ENCODE assay signal across 9 cellular contexts in genomic region chr14:74921987-74922751, GRCh38. TPM values are rescaled to one million over a fixed set of nuclear protein-coding genes. Genes with fewer than 3 reads are reported as not detected.
DNase-seq lines count a peak whose midpoint lies in the region; ATAC-seq lines count a peak whose summit lies in the region.
"Had no signal": no experiment of that assay in that cellular context is flagged by ENCODE, and none has a peak within 500 bp of the region (broad histone marks: within the 10 kb centered on the region; RNA-seq: fewer than 3 reads in every experiment).

No MANE protein-coding gene starts in this region.

- peak overlapping the region; percentile 94 for H3K4me2 ChIP-seq in BLaER1

- peaks cover 1% of the 10 kb centered on the region for H3K36me3 Mint-ChIP-seq in IgD-negative memory B cell
- H3K36me3 Mint-ChIP-seq in naive thymus-derived CD4-positive, alpha-beta T cell: no peaks in the 10 kb centered on the region

- H3K27ac Mint-ChIP-seq in IgD-negative memory B cell: peak overlapping the region in 2 of 3 donors; percentile 31 to 50
- peak overlapping the region in 7 of 9 donors; percentile 42 to 78 (median 62) for H3K27ac Mint-ChIP-seq in naive thymus-derived CD4-positive, alpha-beta T cell

- H3K36me3 ChIP-seq in BLaER1: peaks cover 19% of the 10 kb centered on the region
- H3K36me3 ChIP-seq in naive thymus-derived CD4-positive, alpha-beta T cell (ENCODE audit: control insufficient read depth in 2 of 3, insufficient read depth in 3 of 3, low read length in 3 of 3): no peaks in the 10 kb centered on the region

- peak overlapping the region; percentile 52 to 85 (median 72) for H3K4me3 Mint-ChIP-seq in IgD-negative memory B cell
- H3K4me3 Mint-ChIP-seq in naive thymus-derived CD4-positive, alpha-beta T cell: peak overlapping the region; percentile 32 to 86 (median 65)

- H3K27me3 ChIP-seq in BLaER1: no peaks in the 10 kb centered on the region
- H3K27me3 ChIP-seq in naive thymus-derived CD4-positive, alpha-beta T cell (ENCODE audit: control insufficient read depth in 2 of 2, insufficient read depth in 2 of 2, low read length in 2 of 2): no peaks in the 10 kb centered on the region

- CTCF ChIA-PET in naive thymus-derived CD4-positive, alpha-beta T cell (lab: Charles Lee): interaction anchor here (0.9 to 1.5 kb wide), 3 partner anchors 16 to 17 kb away, joined by 3 to 5 read pairs (median 5); no protein-coding TSS in a partner anchor

- H3K27ac ChIP-seq in BLaER1 (peak overlapping the region; percentile 92), cingulate gyrus (ENCODE audit: low read depth, low read length) (peak overlapping the region; percentile 57)
- H3K27ac ChIP-seq in naive thymus-derived CD4-positive, alpha-beta T cell (ENCODE audit: low read depth, low read length): peak overlapping the region; percentile 77

- no peak for DNase-seq in naive thymus-derived CD4-positive, alpha-beta T cell
- no peak for DNase-seq in NCI-H526 treated with DMSO at 0.1 percent for 48 hours (lab: John Stamatoyannopoulos, UW)
- no peak for DNase-seq in central memory CD4-positive, alpha-beta T cell
- no peak for DNase-seq in RKO (ENCODE audit: low spot score)
- DNase-seq in effector CD8-positive, alpha-beta T cell (lab: John Stamatoyannopoulos, UW): no peak

- peak overlapping the region; percentile 90 for H3K4me3 ChIP-seq in BLaER1
- H3K4me3 ChIP-seq in naive thymus-derived CD4-positive, alpha-beta T cell (ENCODE audit: low read length): peak overlapping the region; percentile 47

- H3K9me3 Mint-ChIP-seq in IgD-negative memory B cell: no peaks in the 10 kb centered on the region
- no peaks in the 10 kb centered on the region for H3K9me3 Mint-ChIP-seq in naive thymus-derived CD4-positive, alpha-beta T cell

- H4K20me1 ChIP-seq in BLaER1: no peaks in the 10 kb centered on the region

- H3K9me3 ChIP-seq in BLaER1: no peaks in the 10 kb centered on the region
- no peaks in the 10 kb centered on the region for H3K9me3 ChIP-seq in naive thymus-derived CD4-positive, alpha-beta T cell (ENCODE audit: control insufficient read depth in 2 of 3, low read length in 3 of 3)

- peak overlapping the region; percentile 89 for H3K9ac ChIP-seq in BLaER1

- H3K27me3 Mint-ChIP-seq in IgD-negative memory B cell: no peaks in the 10 kb centered on the region
- peaks cover 0 to 19% (median 5%) of the 10 kb centered on the region in 5 donors for H3K27me3 Mint-ChIP-seq in naive thymus-derived CD4-positive, alpha-beta T cell

- H3K4me1 ChIP-seq in BLaER1: peaks cover 22% of the 10 kb centered on the region
- peaks cover 0 to 3% of the 10 kb centered on the region in 2 donors for H3K4me1 ChIP-seq in naive thymus-derived CD4-positive, alpha-beta T cell (ENCODE audit: control insufficient read depth in 2 of 2, insufficient read depth in 2 of 2, low read length in 2 of 2)

- POLR2A ChIA-PET in naive thymus-derived CD4-positive, alpha-beta T cell (lab: Charles Lee): interaction anchor here (1.1 to 1.8 kb wide), 2 partner anchors 19 to 20 kb away, joined by 3 to 5 read pairs; no protein-coding TSS in a partner anchor

- intact Hi-C loops in naive thymus-derived CD4-positive, alpha-beta T cell (cut with micrococcal nuclease): no loop called here

- peaks cover 0 to 8% (median 7%) of the 10 kb centered on the region in 3 donors for H3K4me1 Mint-ChIP-seq in IgD-negative memory B cell
- H3K4me1 Mint-ChIP-seq in naive thymus-derived CD4-positive, alpha-beta T cell: peaks cover 0 to 16% (median 13%) of the 10 kb centered on the region in 7 donors

- ATAC-seq in naive thymus-derived CD4-positive, alpha-beta T cell: no peak

RNA-seq across cellular contexts. Expression of gene RPS6KL1, which starts 0.9 kb away (rescaled TPM):
- 1.4 TPM for polyA plus RNA-seq in IgD-negative memory B cell
- total RNA-seq in naive thymus-derived CD4-positive, alpha-beta T cell: 10 to 100 TPM in 2 of 5 experiments, 1 to 10 TPM in 3; 3.0 to 12.8 (median 6.3) TPM
- polyA plus RNA-seq in naive thymus-derived CD4-positive, alpha-beta T cell: 1 to 10 TPM; 2.0 to 4.0 TPM

RNA-seq across cellular contexts. Expression of gene PGF, which starts 33.2 kb away (rescaled TPM):
- polyA plus RNA-seq in IgD-negative memory B cell: not detected
- under 1 TPM in 2 of 5 experiments, not detected in 3; 0.22 to 0.37 TPM for total RNA-seq in naive thymus-derived CD4-positive, alpha-beta T cell
- under 1 TPM in 1 of 2 donors, not detected in 1; 0.17 TPM for polyA plus RNA-seq in naive thymus-derived CD4-positive, alpha-beta T cell

RNA-seq across cellular contexts. Expression of gene DLST, which starts 40.5 kb away (rescaled TPM):
- polyA plus RNA-seq in IgD-negative memory B cell: 10.3 TPM
- 100 to 1,000 TPM in 2 of 5 experiments, 10 to 100 TPM in 3; 90.0 to 132 (median 96.5) TPM for total RNA-seq in naive thymus-derived CD4-positive, alpha-beta T cell
- 1 to 10 TPM; 8.9 to 9.2 TPM for polyA plus RNA-seq in naive thymus-derived CD4-positive, alpha-beta T cell

RNA-seq across cellular contexts. Expression of gene PROX2, which starts 46.2 kb away (rescaled TPM):
- polyA plus RNA-seq in IgD-negative memory B cell: not detected
- total RNA-seq in naive thymus-derived CD4-positive, alpha-beta T cell: under 1 TPM in 2 of 5 experiments, not detected in 3; 0.13 to 0.54 TPM
- under 1 TPM; 0.05 to 0.06 TPM for polyA plus RNA-seq in naive thymus-derived CD4-positive, alpha-beta T cell
- total RNA-seq: omental fat pad had no signal
